Comparison of ENCODE assay signal across 1 cellular context in genomic region chr5:96934695-96935555, GRCh38.
TF ChIP-seq lines count a peak whose summit lies in the region.

No MANE protein-coding gene starts in this region.

TF ChIP-seq in HepG2, 621 proteins besides CTCF, POLR2A, EP300 and RAD21 (continued from another document and continues in another):
- TF ChIP-seq ZNF646 (CRISPR knock-in tag; IDR thresholded peaks at IDR 0.05) (0 out of 2 replicates have a peak, but pooled peaks have one; percentile 33), ZNF670 (CRISPR knock-in tag; IDR thresholded peaks at IDR 0.05; ENCODE audit: borderline replicate concordance) (peak; percentile 71; the same call in 1 of the 2 replicates), ZNF777 (CRISPR knock-in tag; IDR thresholded peaks at IDR 0.05) (peak; percentile 37), RELA (CRISPR knock-in tag; IDR thresholded peaks at IDR 0.05) (no peak), ZBTB46 (CRISPR knock-in tag; IDR thresholded peaks at IDR 0.05; ENCODE audit: borderline replicate concordance) (0 out of 2 replicates have a peak, but pooled peaks have one; percentile 28), PTBP1 (IDR thresholded peaks at IDR 0.05; ENCODE audit: low read depth, low read length, poor library complexity, severe bottlenecking) (no peak), PPARG (CRISPR knock-in tag; conservative IDR thresholded peaks at IDR 0.05) (peak; percentile 23; the same call in 1 of the 2 replicates), ZNF34 (CRISPR knock-in tag; IDR thresholded peaks at IDR 0.05; ENCODE audit: borderline replicate concordance) (no peak; the same call in 1 of the 2 replicates), PHB2 (IDR thresholded peaks at IDR 0.05; ENCODE audit: partially characterized antibody) (no peak), ZNF335 (CRISPR knock-in tag; IDR thresholded peaks at IDR 0.05) (no peak), ZNF569 (CRISPR knock-in tag; IDR thresholded peaks at IDR 0.05; ENCODE audit: borderline replicate concordance) (no peak), ZNF18 (CRISPR knock-in tag; IDR thresholded peaks at IDR 0.05; ENCODE audit: insufficient replicate concordance) (peak; percentile 17), ZNF280D (CRISPR knock-in tag; IDR thresholded peaks at IDR 0.05) (no peak), ZNF101 (CRISPR knock-in tag; IDR thresholded peaks at IDR 0.05; ENCODE audit: borderline replicate concordance, low read depth) (0 out of 2 replicates have a peak, but pooled peaks have one; percentile 76), CBX2 (IDR thresholded peaks at IDR 0.05; ENCODE audit: low read depth, low read length) (no peak), CBX2 (CRISPR knock-in tag; IDR thresholded peaks at IDR 0.05; ENCODE audit: low read depth) (no peak), ZNF563 (CRISPR knock-in tag; IDR thresholded peaks at IDR 0.05) (peak; percentile 88), DDIT3 (CRISPR knock-in tag; IDR thresholded peaks at IDR 0.05) (no peak), FOXK2 (IDR thresholded peaks at IDR 0.05) (no peak), NR1H2 (CRISPR knock-in tag; IDR thresholded peaks at IDR 0.05; ENCODE audit: borderline replicate concordance, low read depth) (no peak), HNRNPH1 (optimal IDR thresholded peaks at IDR 0.05; ENCODE audit: low read depth, low read length) (peak; percentile 94), AHR (CRISPR knock-in tag; IDR thresholded peaks at IDR 0.05) (peak; percentile 22; the same call in 1 of the 2 replicates), RCOR2 (CRISPR knock-in tag; IDR thresholded peaks at IDR 0.05) (peak; percentile 70; the same call in 1 of the 2 replicates), ZSCAN30 (CRISPR knock-in tag; IDR thresholded peaks at IDR 0.05) (no peak), TEAD3 (CRISPR knock-in tag; optimal IDR thresholded peaks at IDR 0.05; ENCODE audit: borderline replicate concordance) (peak; percentile 67), HNF4A (CRISPR knock-in tag; IDR thresholded peaks at IDR 0.05) (peak; percentile 43), ZC3H13 (CRISPR knock-in tag; IDR thresholded peaks at IDR 0.05) (peak; percentile 14; the same call in 1 of the 2 replicates), HOXA9 (CRISPR knock-in tag; IDR thresholded peaks at IDR 0.05; ENCODE audit: borderline replicate concordance) (peak; percentile 79; the same call in 1 of the 2 replicates), MIER2 (CRISPR knock-in tag; IDR thresholded peaks at IDR 0.05) (no peak)
- TF ChIP-seq, protein P1, sequence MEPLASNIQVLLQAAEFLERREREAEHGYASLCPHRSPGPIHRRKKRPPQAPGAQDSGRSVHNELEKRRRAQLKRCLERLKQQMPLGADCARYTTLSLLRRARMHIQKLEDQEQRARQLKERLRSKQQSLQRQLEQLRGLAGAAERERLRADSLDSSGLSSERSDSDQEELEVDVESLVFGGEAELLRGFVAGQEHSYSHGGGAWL (CRISPR knock-in tag; IDR thresholded peaks at IDR 0.05): peak; percentile 56; the same call in 1 of the 2 replicates
- TF ChIP-seq, protein P2, sequence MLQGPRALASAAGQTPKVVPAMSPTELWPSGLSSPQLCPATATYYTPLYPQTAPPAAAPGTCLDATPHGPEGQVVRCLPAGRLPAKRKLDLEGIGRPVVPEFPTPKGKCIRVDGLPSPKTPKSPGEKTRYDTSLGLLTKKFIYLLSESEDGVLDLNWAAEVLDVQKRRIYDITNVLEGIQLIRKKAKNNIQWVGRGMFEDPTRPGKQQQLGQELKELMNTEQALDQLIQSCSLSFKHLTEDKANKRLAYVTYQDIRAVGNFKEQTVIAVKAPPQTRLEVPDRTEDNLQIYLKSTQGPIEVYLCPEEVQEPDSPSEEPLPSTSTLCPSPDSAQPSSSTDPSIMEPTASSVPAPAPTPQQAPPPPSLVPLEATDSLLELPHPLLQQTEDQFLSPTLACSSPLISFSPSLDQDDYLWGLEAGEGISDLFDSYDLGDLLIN (CRISPR knock-in tag; IDR thresholded peaks at IDR 0.05; ENCODE audit: borderline replicate concordance): no peak; the same call in 1 of the 2 replicates
- TF ChIP-seq, protein P3, sequence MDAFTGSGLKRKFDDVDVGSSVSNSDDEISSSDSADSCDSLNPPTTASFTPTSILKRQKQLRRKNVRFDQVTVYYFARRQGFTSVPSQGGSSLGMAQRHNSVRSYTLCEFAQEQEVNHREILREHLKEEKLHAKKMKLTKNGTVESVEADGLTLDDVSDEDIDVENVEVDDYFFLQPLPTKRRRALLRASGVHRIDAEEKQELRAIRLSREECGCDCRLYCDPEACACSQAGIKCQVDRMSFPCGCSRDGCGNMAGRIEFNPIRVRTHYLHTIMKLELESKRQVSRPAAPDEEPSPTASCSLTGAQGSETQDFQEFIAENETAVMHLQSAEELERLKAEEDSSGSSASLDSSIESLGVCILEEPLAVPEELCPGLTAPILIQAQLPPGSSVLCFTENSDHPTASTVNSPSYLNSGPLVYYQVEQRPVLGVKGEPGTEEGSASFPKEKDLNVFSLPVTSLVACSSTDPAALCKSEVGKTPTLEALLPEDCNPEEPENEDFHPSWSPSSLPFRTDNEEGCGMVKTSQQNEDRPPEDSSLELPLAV (CRISPR knock-in tag; conservative IDR thresholded peaks at IDR 0.05; ENCODE audit: low read depth): no peak
- TF ChIP-seq, protein P4, sequence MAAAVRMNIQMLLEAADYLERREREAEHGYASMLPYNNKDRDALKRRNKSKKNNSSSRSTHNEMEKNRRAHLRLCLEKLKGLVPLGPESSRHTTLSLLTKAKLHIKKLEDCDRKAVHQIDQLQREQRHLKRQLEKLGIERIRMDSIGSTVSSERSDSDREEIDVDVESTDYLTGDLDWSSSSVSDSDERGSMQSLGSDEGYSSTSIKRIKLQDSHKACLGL (CRISPR knock-in tag; IDR thresholded peaks at IDR 0.05): peak; percentile 56; the same call in 1 of the 2 replicates
- TF ChIP-seq, protein P5, sequence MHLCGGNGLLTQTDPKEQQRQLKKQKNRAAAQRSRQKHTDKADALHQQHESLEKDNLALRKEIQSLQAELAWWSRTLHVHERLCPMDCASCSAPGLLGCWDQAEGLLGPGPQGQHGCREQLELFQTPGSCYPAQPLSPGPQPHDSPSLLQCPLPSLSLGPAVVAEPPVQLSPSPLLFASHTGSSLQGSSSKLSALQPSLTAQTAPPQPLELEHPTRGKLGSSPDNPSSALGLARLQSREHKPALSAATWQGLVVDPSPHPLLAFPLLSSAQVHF (CRISPR knock-in tag; IDR thresholded peaks at IDR 0.05): peak; percentile 72
- TF ChIP-seq, protein P6, sequence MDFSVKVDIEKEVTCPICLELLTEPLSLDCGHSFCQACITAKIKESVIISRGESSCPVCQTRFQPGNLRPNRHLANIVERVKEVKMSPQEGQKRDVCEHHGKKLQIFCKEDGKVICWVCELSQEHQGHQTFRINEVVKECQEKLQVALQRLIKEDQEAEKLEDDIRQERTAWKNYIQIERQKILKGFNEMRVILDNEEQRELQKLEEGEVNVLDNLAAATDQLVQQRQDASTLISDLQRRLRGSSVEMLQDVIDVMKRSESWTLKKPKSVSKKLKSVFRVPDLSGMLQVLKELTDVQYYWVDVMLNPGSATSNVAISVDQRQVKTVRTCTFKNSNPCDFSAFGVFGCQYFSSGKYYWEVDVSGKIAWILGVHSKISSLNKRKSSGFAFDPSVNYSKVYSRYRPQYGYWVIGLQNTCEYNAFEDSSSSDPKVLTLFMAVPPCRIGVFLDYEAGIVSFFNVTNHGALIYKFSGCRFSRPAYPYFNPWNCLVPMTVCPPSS (IDR thresholded peaks at IDR 0.05): no peak
- TF ChIP-seq, protein P7, sequence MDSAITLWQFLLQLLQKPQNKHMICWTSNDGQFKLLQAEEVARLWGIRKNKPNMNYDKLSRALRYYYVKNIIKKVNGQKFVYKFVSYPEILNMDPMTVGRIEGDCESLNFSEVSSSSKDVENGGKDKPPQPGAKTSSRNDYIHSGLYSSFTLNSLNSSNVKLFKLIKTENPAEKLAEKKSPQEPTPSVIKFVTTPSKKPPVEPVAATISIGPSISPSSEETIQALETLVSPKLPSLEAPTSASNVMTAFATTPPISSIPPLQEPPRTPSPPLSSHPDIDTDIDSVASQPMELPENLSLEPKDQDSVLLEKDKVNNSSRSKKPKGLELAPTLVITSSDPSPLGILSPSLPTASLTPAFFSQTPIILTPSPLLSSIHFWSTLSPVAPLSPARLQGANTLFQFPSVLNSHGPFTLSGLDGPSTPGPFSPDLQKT (CRISPR knock-in tag; IDR thresholded peaks at IDR 0.05; ENCODE audit: borderline replicate concordance): 0 out of 2 replicates have a peak, but pooled peaks have one; percentile 40
- TF ChIP-seq, protein P8, sequence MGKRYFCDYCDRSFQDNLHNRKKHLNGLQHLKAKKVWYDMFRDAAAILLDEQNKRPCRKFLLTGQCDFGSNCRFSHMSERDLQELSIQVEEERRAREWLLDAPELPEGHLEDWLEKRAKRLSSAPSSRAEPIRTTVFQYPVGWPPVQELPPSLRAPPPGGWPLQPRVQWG (CRISPR knock-in tag; IDR thresholded peaks at IDR 0.05; ENCODE audit: borderline replicate concordance, low read depth): no peak
